ENCODE assay signal across 24 cellular contexts in the genomic region with DNA sequence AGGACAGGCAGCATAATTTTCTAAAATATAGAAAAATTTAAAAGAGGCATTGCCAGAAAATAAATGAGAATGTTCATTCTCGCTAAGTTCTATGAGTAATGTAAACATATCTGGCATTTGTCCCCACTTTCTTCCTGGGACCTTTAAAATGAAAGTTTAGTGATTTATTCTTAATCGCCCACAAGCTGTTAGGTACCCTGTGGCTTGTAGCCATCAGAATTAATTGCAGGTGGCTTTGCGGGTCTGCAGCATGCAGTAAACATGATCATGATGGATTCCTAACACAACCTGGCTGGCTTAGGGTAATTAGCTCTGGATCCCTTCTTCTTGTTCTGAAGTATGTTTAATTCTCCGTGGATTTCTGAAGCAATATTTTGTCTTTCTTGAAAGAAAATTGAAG.
A peak's percentile ranks its signal among the peaks of the same experiment; 100 is the strongest.
DNase-seq lines count a peak whose midpoint lies in the region; ATAC-seq, FAIRE-seq and TF ChIP-seq lines count a peak whose summit lies in the region.
"Had no signal": no experiment of that assay in that cellular context is flagged by ENCODE, and none has a peak within 500 bp of the region (broad histone marks: within the 10 kb centered on the region; RNA-seq: fewer than 3 reads in every experiment).

No MANE protein-coding gene starts in this region.

- no peak for TF ChIP-seq EP300 in A549 (IDR thresholded peaks at IDR 0.05)

- H3K23ac ChIP-seq in IMR-90 (ENCODE audit: low read depth, low read length) = peak overlapping the region; percentile 97

- no peak for TF ChIP-seq CTCF in A549 (IDR thresholded peaks at IDR 0.05)
- TF ChIP-seq CTCF in IMR-90 (conservative IDR thresholded peaks at IDR 0.05; ENCODE audit: low read depth, low read length) = no peak
- TF ChIP-seq CTCF in chondrocyte (IDR thresholded peaks at IDR 0.05) = no peak
- TF ChIP-seq CTCF in nephron (IDR thresholded peaks at IDR 0.05; ENCODE audit: unreplicated experiment in 3 of 3) = no peak
- no peak for TF ChIP-seq CTCF in lower lobe of right lung (IDR thresholded peaks at IDR 0.05)

- no peaks in the 10 kb centered on the region for H3K27me3 Mint-ChIP-seq in chondrocyte (ENCODE audit: low read depth)
- H3K27me3 Mint-ChIP-seq in nephron (ENCODE audit: low read depth) = peaks cover 3% of the 10 kb centered on the region
- H3K27me3 Mint-ChIP-seq: brain; dendritic cell treated with granulocyte-macrophage colony-stimulating factor and Interleukin-4, amounts not matched to agents 40 ng/mL and 50 ng/mL, for 4 days had no signal

- H3K4ac ChIP-seq in IMR-90 (ENCODE audit: low read depth, low read length) = peak overlapping the region; percentile 95

- H3K9me3 Mint-ChIP-seq in chondrocyte (ENCODE audit: low read depth) (no peaks in the 10 kb centered on the region), nephron (no peaks in the 10 kb centered on the region)
- H3K9me3 Mint-ChIP-seq: activated CD4-positive, alpha-beta memory T cell treated with anti-CD3 and anti-CD28 coated beads for 36 hours; brain; CD8-positive, alpha-beta T cell; dendritic cell treated with granulocyte-macrophage colony-stimulating factor and Interleukin-4, amounts not matched to agents 40 ng/mL and 50 ng/mL, for 4 days; memory B cell; nephron progenitor cell; stimulated activated naive CD8-positive, alpha-beta T cell treated with anti-CD3 and anti-CD28 coated beads, Interleukin-15, amount 100 ng/mL, for 72 hours had no signal

- no peak overlapping the region for H3K4me3 ChIP-seq in A549
- no peak overlapping the region for H3K4me3 ChIP-seq in IMR-90 (ENCODE audit: insufficient read depth, low read depth, low read length)
- H3K4me3 ChIP-seq in lower lobe of right lung = no peak overlapping the region
- H3K4me3 ChIP-seq: heart right ventricle, vagina had no signal

- H3K4me3 Mint-ChIP-seq in chondrocyte (ENCODE audit: unreplicated experiment) = no peak overlapping the region
- H3K4me3 Mint-ChIP-seq in nephron = no peak overlapping the region
- H3K4me3 Mint-ChIP-seq: activated CD4-positive, alpha-beta memory T cell treated with anti-CD3 and anti-CD28 coated beads for 36 hours; activated naive CD8-positive, alpha-beta T cell; brain; CD8-positive, alpha-beta T cell; dendritic cell treated with granulocyte-macrophage colony-stimulating factor and Interleukin-4, amounts not matched to agents 40 ng/mL and 50 ng/mL, for 4 days; memory B cell; nephron progenitor cell; stimulated activated naive CD8-positive, alpha-beta T cell treated with anti-CD3 and anti-CD28 coated beads, Interleukin-15, amount 100 ng/mL, for 72 hours had no signal

- H3K4me1 ChIP-seq in A549 (peaks cover 48% of the 10 kb centered on the region), IMR-90 (ENCODE audit: control insufficient read depth, insufficient read depth, low read length) (peaks cover 22% of the 10 kb centered on the region), lower lobe of right lung (peaks cover 5% of the 10 kb centered on the region)

- peak overlapping the region; percentile 84 for H3K14ac ChIP-seq in IMR-90 (replicated peaks; ENCODE audit: low read depth, low read length)

- no peaks in the 10 kb centered on the region for H4K20me1 ChIP-seq in IMR-90 (ENCODE audit: insufficient read depth, low read length)

- H3K27ac Mint-ChIP-seq in chondrocyte (ENCODE audit: unreplicated experiment) = peak overlapping the region; percentile 98
- H3K27ac Mint-ChIP-seq in nephron = peak overlapping the region; percentile 55 to 72 (median 66)
- H3K27ac Mint-ChIP-seq: activated CD4-positive, alpha-beta memory T cell treated with anti-CD3 and anti-CD28 coated beads for 36 hours; activated naive CD8-positive, alpha-beta T cell; CD8-positive, alpha-beta T cell; dendritic cell treated with granulocyte-macrophage colony-stimulating factor and Interleukin-4, amounts not matched to agents 40 ng/mL and 50 ng/mL, for 4 days; memory B cell; stimulated activated naive CD8-positive, alpha-beta T cell treated with anti-CD3 and anti-CD28 coated beads, Interleukin-15, amount 100 ng/mL, for 72 hours had no signal

- H2AK9ac ChIP-seq in IMR-90 (replicated peaks; ENCODE audit: low read depth, low read length, poor library complexity) = no peak overlapping the region

- H3K56ac ChIP-seq in IMR-90 (ENCODE audit: extremely low read depth, insufficient read depth, low read length) = peak overlapping the region; percentile 92

- H3K9me1 ChIP-seq in IMR-90 (ENCODE audit: insufficient read depth, low read length) = peaks cover 16% of the 10 kb centered on the region

- H4K8ac ChIP-seq in IMR-90 (ENCODE audit: low read depth in 2 of 2, low read length in 2 of 2) = peak overlapping the region; percentile 72 to 89

- H4K5ac ChIP-seq in IMR-90 (ENCODE audit: low read depth, low read length) = peak overlapping the region; percentile 98; the same call in 1 of the 2 replicates

- no peak for TF ChIP-seq RAD21 in A549 (conservative IDR thresholded peaks at IDR 0.05 in 1 of 2, IDR thresholded peaks at IDR 0.05 in 1 of 2)
- no peak for TF ChIP-seq RAD21 in IMR-90 (IDR thresholded peaks at IDR 0.05; ENCODE audit: low read length)

- peak overlapping the region; percentile 98 for H2BK120ac ChIP-seq in IMR-90 (ENCODE audit: low read depth, low read length)

- H3K4me1 Mint-ChIP-seq in chondrocyte (ENCODE audit: low read depth) (peaks cover 65% of the 10 kb centered on the region), nephron (peaks cover 34% of the 10 kb centered on the region)
- H3K4me1 Mint-ChIP-seq: memory B cell; stimulated activated naive CD8-positive, alpha-beta T cell treated with anti-CD3 and anti-CD28 coated beads, Interleukin-15, amount 100 ng/mL, for 72 hours had no signal

- intact Hi-C loops in IMR-90 (cut with micrococcal nuclease) = loop anchor here (5.0 kb wide), 2 partner anchors 104 to 241 kb away; partner anchors contain the start of gene FRMD6
- intact Hi-C loops in lower lobe of right lung (cut with DNase I) = no loop called here

- BruUV-seq in IMR-90 (replicated peaks; lab: Mats Ljungman, UMichigan) = no TSS peak

- no peak for FAIRE-seq in A549 (lab: Jason Lieb, UNC)
- FAIRE-seq: islet of Langerhans had no signal

- DNase-seq in A549 (ENCODE audit: low read depth in 1 of 2, low spot score in 1 of 2) (no peak), IMR-90 (no peak), chondrocyte (ENCODE audit: low spot score) (no peak), lower lobe of right lung (no peak), HCEC 1CT (no peak), EL (no peak)
- DNase-seq: activated CD4-positive, alpha-beta memory T cell treated with anti-CD3 and anti-CD28 coated beads for 36 hours; activated T-cell treated with anti-CD3 and anti-CD28 coated beads, Interleukin-2, amount 50 U/mL, for 1 hour; CD8-positive, alpha-beta T cell; erythroblast; heart right ventricle; NCI-H748 treated with DMSO at 0.1 percent for 48 hours; nephron progenitor cell; stimulated activated CD4-positive, alpha-beta T cell treated with anti-CD3 and anti-CD28 coated beads, Interleukin-1b, Interleukin-23, amount 100 ng/mL, for 48 hours; stimulated activated naive CD8-positive, alpha-beta T cell treated with anti-CD3 and anti-CD28 coated beads, Interleukin-15, amount 100 ng/mL, for 72 hours; T-helper 1 cell had no signal

- dilution Hi-C loops in IMR-90 (cut with HindIII; ENCODE audit: low sequenced_read_pairs, unreplicated experiment) = no loop called here

- peak overlapping the region; percentile 96 for H2BK15ac ChIP-seq in IMR-90 (ENCODE audit: low read depth, low read length)

- H3K27ac ChIP-seq in A549 = peak overlapping the region; percentile 71 to 75
- H3K27ac ChIP-seq in IMR-90 (ENCODE audit: insufficient read depth, low read length) = peak overlapping the region; percentile 94
- H3K27ac ChIP-seq in lower lobe of right lung = no peak overlapping the region

- no peak overlapping the region for H2AFZ ChIP-seq in IMR-90 (replicated peaks; ENCODE audit: low read length, poor library complexity)

- POLR2A ChIA-PET in A549 (lab: Yijun Ruan, JAX) (no interaction called here), IMR-90 (lab: Charles Lee; ENCODE audit: unreplicated experiment) (no interaction called here)

- in situ Hi-C loops in IMR-90 (cut with MboI; ENCODE audit: low sequenced_read_pairs) = no loop called here

- peak overlapping the region; percentile 99 for H2BK20ac ChIP-seq in IMR-90 (ENCODE audit: low read depth, low read length)

- peaks cover 6 to 32% of the 10 kb centered on the region in 2 experiments; a peak in 2 of 4 replicates for H3K79me1 ChIP-seq in IMR-90 (ENCODE audit: low read depth in 1 of 2, low read length in 2 of 2)

- H3K27me3 ChIP-seq in IMR-90 (ENCODE audit: control insufficient read depth, insufficient read depth, low read length) = no peaks in the 10 kb centered on the region
- H3K27me3 ChIP-seq in lower lobe of right lung (ENCODE audit: low read depth) = no peaks in the 10 kb centered on the region
- H3K27me3 ChIP-seq: heart right ventricle, vagina had no signal

- TF ChIP-seq POLR2A in A549 (IDR thresholded peaks at IDR 0.05; ENCODE audit: low read length) = no peak
- TF ChIP-seq POLR2A in IMR-90 (IDR thresholded peaks at IDR 0.05; ENCODE audit: low read depth, low read length) = no peak

- 67% methylated on average over 4 of the region's 4 CpGs for WGBS in A549 (ENCODE audit: missing lambda C conversion rate)
- no CpG with 5 or more reads among the region's 4 CpGs for WGBS in IMR-90 (ENCODE audit: extremely low coverage in 2 of 2, insufficient read length in 1 of 2), 2 experiments

- ATAC-seq in A549 (no peak), IMR-90 (ENCODE audit: low read depth) (no peak), lower lobe of right lung (no peak), HG02884 (IDR thresholded peaks at IDR 0.05; ENCODE audit: unreplicated experiment) (no peak)
- ATAC-seq: CD8-positive, alpha-beta T cell; heart right ventricle; stimulated activated naive CD8-positive, alpha-beta T cell treated with anti-CD3 and anti-CD28 coated beads, Interleukin-15, amount 100 ng/mL, for 72 hours had no signal

- H3K9ac ChIP-seq in IMR-90 (ENCODE audit: low read depth, low read length) = peak overlapping the region; percentile 82; the same call in 1 of the 2 replicates

- H3K4me2 ChIP-seq in A549 = peak overlapping the region; percentile 72
- H3K4me2 ChIP-seq in IMR-90 (ENCODE audit: low read depth, low read length) = peak overlapping the region; percentile 82

- H3K18ac ChIP-seq in IMR-90 (ENCODE audit: low read depth, low read length) = peak overlapping the region; percentile 99

- H4K91ac ChIP-seq in IMR-90 (ENCODE audit: insufficient read depth, low read depth, low read length) = peak overlapping the region; percentile 91

- H2BK5ac ChIP-seq in IMR-90 (ENCODE audit: low read depth, low read length, poor library complexity, severe bottlenecking) = peak overlapping the region; percentile 99

- CTCF ChIA-PET in A549 (lab: Yijun Ruan, JAX) = interaction anchor here (0.6 to 3.2 kb wide), 7 partner anchors 16 to 264 kb away, joined by 3 to 12 read pairs (median 4); partner anchors contain the start of gene FRMD6
- CTCF ChIA-PET in IMR-90 (lab: Yijun Ruan, JAX) = no interaction called here

- H3K36me3 Mint-ChIP-seq in chondrocyte (ENCODE audit: low read depth) (no peaks in the 10 kb centered on the region), nephron (ENCODE audit: low read depth) (no peaks in the 10 kb centered on the region)
- H3K36me3 Mint-ChIP-seq: activated CD4-positive, alpha-beta memory T cell treated with anti-CD3 and anti-CD28 coated beads for 36 hours; brain; CD8-positive, alpha-beta T cell; memory B cell had no signal

- H3K36me3 ChIP-seq in IMR-90 (ENCODE audit: control insufficient read depth, insufficient read depth, low read length) = no peaks in the 10 kb centered on the region
- no peaks in the 10 kb centered on the region for H3K36me3 ChIP-seq in lower lobe of right lung
- H3K36me3 ChIP-seq: heart right ventricle, vagina had no signal

- peak overlapping the region; percentile 97 for H2AK5ac ChIP-seq in IMR-90 (ENCODE audit: low read depth, low read length)

- H3K9me3 ChIP-seq in A549 (no peaks in the 10 kb centered on the region), IMR-90 (ENCODE audit: control insufficient read depth, insufficient read depth, low read length) (no peaks in the 10 kb centered on the region), lower lobe of right lung (no peaks in the 10 kb centered on the region)
- H3K9me3 ChIP-seq: heart right ventricle, vagina had no signal
